In genomic region chr3:151630938-151631417, GRCh38 we compare ENCODE assay signal across 14 cellular contexts.
DNase-seq lines count a peak whose midpoint lies in the region; ATAC-seq lines count a peak whose summit lies in the region.
"Had no signal": no experiment of that assay in that cellular context is flagged by ENCODE, and none has a peak within 500 bp of the region (broad histone marks: within the 10 kb centered on the region; RNA-seq: fewer than 3 reads in every experiment).

No MANE protein-coding gene starts in this region.

- peak; percentile 84 for DNase-seq in DMS 273 treated with DMSO at 0.1 percent for 48 hours (lab: John Stamatoyannopoulos, UW)
- DNase-seq in NCI-H510A treated with DMSO at 0.1 percent for 48 hours (lab: John Stamatoyannopoulos, UW) = peak; percentile 86
- peak; percentile 11 for DNase-seq in fibroblast of peridontal ligament (ENCODE audit: extremely low read depth)
- peak; percentile 65 for DNase-seq in non-pigmented ciliary epithelial cell (ENCODE audit: low read depth)
- DNase-seq in 8988T = no peak
- no peak for DNase-seq in cerebellar nuclear complex (lab: John Stamatoyannopoulos, UW)
- DNase-seq in NCI-H524 (lab: John Stamatoyannopoulos, UW) = no peak
- DNase-seq: activated CD4-positive, alpha-beta T cell treated with anti-CD3 and anti-CD28 coated beads, Interleukin-2, amount 50 U/mL, for 1 hour; activated naive CD4-positive, alpha-beta T cell; CD4-positive, alpha-beta T cell; NCI-H524 treated with DMSO at 0.1 percent for 48 hours; nucleus accumbens; stimulated activated CD4-positive, alpha-beta T cell treated with anti-CD3 and anti-CD28 coated beads, Interleukin-4, amount 100 ng/mL, for 4 hours had no signal

- ATAC-seq in HG02678 (IDR thresholded peaks at IDR 0.05; ENCODE audit: unreplicated experiment) = no peak

Comparison
In these comparisons a context has a peak if more than half of its experiments do, and no peak if none do; other contexts are left out.
1. DNase-seq: peak in DMS 273 treated with DMSO at 0.1 percent for 48 hours (single experiment), NCI-H510A treated with DMSO at 0.1 percent for 48 hours (single experiment), fibroblast of peridontal ligament (single experiment) and non-pigmented ciliary epithelial cell (single experiment); none in 8988T (single experiment), cerebellar nuclear complex (0 of 2) and NCI-H524 (0 of 2).